9 cellular contexts compared by ENCODE assay signal in genomic region chr7:129494041-129494440, GRCh38. TPM values are rescaled to one million over a fixed set of nuclear protein-coding genes. Genes with fewer than 3 reads are reported as not detected.
A peak's percentile ranks its signal among the peaks of the same experiment; 100 is the strongest.
DNase-seq lines count a peak whose midpoint lies in the region; ATAC-seq and TF ChIP-seq lines count a peak whose summit lies in the region.
"Had no signal": no experiment of that assay in that cellular context is flagged by ENCODE, and none has a peak within 500 bp of the region (broad histone marks: within the 10 kb centered on the region; RNA-seq: fewer than 3 reads in every experiment).

No MANE protein-coding gene starts in this region.

- H2AFZ ChIP-seq in MM.1S (ENCODE audit: low read length) (no peak overlapping the region), neural progenitor cell (replicated peaks) (no peak overlapping the region)

- no peak for TF ChIP-seq CTCF in DOHH2 (IDR thresholded peaks at IDR 0.05; ENCODE audit: low read depth, low read length, poor library complexity, severe bottlenecking)
- TF ChIP-seq CTCF in MM.1S (IDR thresholded peaks at IDR 0.05; ENCODE audit: low read length): no peak
- no peak for TF ChIP-seq CTCF in fibroblast of villous mesenchyme (IDR thresholded peaks at IDR 0.05; ENCODE audit: insufficient read depth, low read depth, low read length)
- no peak for TF ChIP-seq CTCF in neural progenitor cell (IDR thresholded peaks at IDR 0.05)

- H3K36me3 Mint-ChIP-seq in neural progenitor cell: peaks cover 3% of the 10 kb centered on the region

- no peaks in the 10 kb centered on the region for H3K9me3 ChIP-seq in DOHH2 (ENCODE audit: control insufficient read depth, insufficient read depth, low read length)
- no peaks in the 10 kb centered on the region for H3K9me3 ChIP-seq in MM.1S (replicated peaks; ENCODE audit: insufficient read depth, low read length)
- no peaks in the 10 kb centered on the region for H3K9me3 ChIP-seq in neural progenitor cell (ENCODE audit: low read depth)

- no peak overlapping the region for H3K9ac ChIP-seq in MM.1S (ENCODE audit: low read length)
- no peak overlapping the region for H3K9ac ChIP-seq in neural progenitor cell

- no peaks in the 10 kb centered on the region for H4K20me1 ChIP-seq in DOHH2 (ENCODE audit: control insufficient read depth, insufficient read depth, low read depth, low read length)
- H4K20me1 ChIP-seq in MM.1S (ENCODE audit: insufficient read depth, low read length): no peaks in the 10 kb centered on the region
- H4K20me1 ChIP-seq in neural progenitor cell (ENCODE audit: low read depth): no peaks in the 10 kb centered on the region

- H3K27me3 ChIP-seq in DOHH2 (ENCODE audit: control insufficient read depth, low read length) (no peaks in the 10 kb centered on the region), MM.1S (replicated peaks; ENCODE audit: insufficient read depth, low read length) (no peaks in the 10 kb centered on the region), neural progenitor cell (no peaks in the 10 kb centered on the region)

- ATAC-seq in GM21529 (IDR thresholded peaks at IDR 0.05; ENCODE audit: unreplicated experiment): peak; percentile 79

- H3F3A ChIP-seq in DOHH2 (ENCODE audit: control insufficient read depth, insufficient read depth) (peaks cover 21% of the 10 kb centered on the region), MM.1S (ENCODE audit: insufficient read depth, low read length) (no peaks in the 10 kb centered on the region), neural progenitor cell (ENCODE audit: low read depth) (no peaks in the 10 kb centered on the region)

- peaks cover 2% of the 10 kb centered on the region for H3K27me3 Mint-ChIP-seq in neural progenitor cell (ENCODE audit: insufficient read depth, low read depth)

- no peak overlapping the region for H3K27ac ChIP-seq in DOHH2 (ENCODE audit: low read depth, low read length)
- H3K27ac ChIP-seq in MM.1S (ENCODE audit: low read length): no peak overlapping the region; the same call in 1 of the 2 replicates
- H3K27ac ChIP-seq in neural progenitor cell: no peak overlapping the region

- peaks cover 35% of the 10 kb centered on the region for H3K4me1 ChIP-seq in DOHH2 (ENCODE audit: control insufficient read depth, low read length)
- H3K4me1 ChIP-seq in MM.1S (ENCODE audit: low read length): no peaks in the 10 kb centered on the region
- no peaks in the 10 kb centered on the region for H3K4me1 ChIP-seq in neural progenitor cell

- DNase-seq in MM.1S (peak; percentile 53), fibroblast of villous mesenchyme (ENCODE audit: low read depth) (peak; percentile 91), GM19238 (ENCODE audit: insufficient read length, low spot score) (no peak), NCI-H226 (no peak), HT-29 (ENCODE audit: low spot score) (no peak), neural progenitor cell (ENCODE audit: low spot score) (no peak)
- DNase-seq: stimulated activated naive CD4-positive, alpha-beta T cell had no signal

- H3K4me3 Mint-ChIP-seq in neural progenitor cell: no peak overlapping the region

- H3K4me3 ChIP-seq in DOHH2 (ENCODE audit: low read length): peak overlapping the region; percentile 5
- H3K4me3 ChIP-seq in MM.1S (ENCODE audit: low read length): no peak overlapping the region
- no peak overlapping the region for H3K4me3 ChIP-seq in fibroblast of villous mesenchyme (ENCODE audit: low read depth, low read length)
- no peak overlapping the region for H3K4me3 ChIP-seq in neural progenitor cell

- H3K9me3 Mint-ChIP-seq in neural progenitor cell: no peaks in the 10 kb centered on the region

- peak overlapping the region; percentile 40 for H3K4me2 ChIP-seq in DOHH2 (ENCODE audit: low read length)
- no peak overlapping the region for H3K4me2 ChIP-seq in MM.1S (ENCODE audit: low read depth, low read length)
- no peak overlapping the region for H3K4me2 ChIP-seq in neural progenitor cell

- H3K36me3 ChIP-seq in DOHH2 (ENCODE audit: control insufficient read depth, low read length) (no peaks in the 10 kb centered on the region), MM.1S (replicated peaks; ENCODE audit: insufficient read depth, low read length) (no peaks in the 10 kb centered on the region), neural progenitor cell (no peaks in the 10 kb centered on the region)

- H3K27ac Mint-ChIP-seq in neural progenitor cell: no peak overlapping the region

- H3K9me2 ChIP-seq in DOHH2 (replicated peaks; ENCODE audit: control insufficient read depth, low read length): no peaks in the 10 kb centered on the region
- no peaks in the 10 kb centered on the region for H3K9me2 ChIP-seq in MM.1S (replicated peaks; ENCODE audit: insufficient read depth, low read length)

- no peaks in the 10 kb centered on the region for H3K79me2 ChIP-seq in DOHH2 (ENCODE audit: control insufficient read depth, low read length)
- H3K79me2 ChIP-seq in MM.1S (ENCODE audit: low read length): no peaks in the 10 kb centered on the region
- H3K79me2 ChIP-seq in neural progenitor cell (ENCODE audit: low read depth): no peaks in the 10 kb centered on the region

- H3K4me1 Mint-ChIP-seq in neural progenitor cell: no peaks in the 10 kb centered on the region

RNA-seq across cellular contexts. Expression of gene SMKR1, which starts 8.3 kb away (rescaled TPM):
- total RNA-seq in fibroblast of villous mesenchyme (not detected in 2 replicates), neural progenitor cell (ENCODE audit: low replicate concordance) (0.53 and 0.56 TPM in 2 replicates)
- 2.9 and 3.5 TPM in 2 replicates for total RNA-seq in HT-29 (2014; rRNA removed; shearing (Covaris generic))

RNA-seq across cellular contexts. Expression of gene STRIP2, which starts 59.8 kb away (rescaled TPM):
- total RNA-seq in fibroblast of villous mesenchyme (2.9 and 3.0 TPM in 2 replicates), neural progenitor cell (ENCODE audit: low replicate concordance) (11.6 and 12.5 TPM in 2 replicates)
- 2.8 and 3.1 TPM in 2 replicates for total RNA-seq in HT-29 (2014; rRNA removed; shearing (Covaris generic))

Comparison
In these comparisons a context has a peak if more than half of its experiments do, and no peak if none do; other contexts are left out.
1. DNase-seq: peak in MM.1S (single experiment) and fibroblast of villous mesenchyme (single experiment); none in GM19238 (single experiment), NCI-H226 (single experiment), HT-29 (single experiment) and neural progenitor cell (single experiment).